ENCODE assay signal across 8 cellular contexts in the genomic region with DNA sequence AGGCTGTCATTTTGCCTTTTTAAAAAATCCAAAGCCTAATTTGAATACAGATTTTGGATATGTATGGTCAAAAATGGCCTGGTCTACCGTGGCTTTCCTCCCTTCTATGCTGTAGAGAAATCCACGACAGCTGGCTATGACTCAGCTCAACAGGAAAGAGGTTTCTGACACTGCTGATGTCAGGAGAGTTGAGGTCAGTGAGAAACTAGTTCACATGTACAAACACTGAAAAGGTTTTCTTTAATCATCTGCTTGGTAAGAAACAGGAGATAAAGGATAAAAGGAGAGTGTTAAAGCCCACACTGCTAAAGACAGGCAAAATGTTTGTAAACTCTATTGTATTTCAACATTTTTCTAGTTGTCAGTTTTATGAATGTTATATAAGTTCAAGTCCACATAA.
DNase-seq lines count a peak whose midpoint lies in the region; ATAC-seq lines count a peak whose summit lies in the region.

No MANE protein-coding gene starts in this region.

- no peaks in the 10 kb centered on the region for H3K9me3 Mint-ChIP-seq in activated T-cell treated with anti-CD3 and anti-CD28 coated beads, Interleukin-2, amount 50 U/mL, for 4 hours
- no peaks in the 10 kb centered on the region for H3K9me3 Mint-ChIP-seq in stimulated activated naive CD8-positive, alpha-beta T cell treated with anti-CD3 and anti-CD28 coated beads, Interleukin-15, amount 100 ng/mL, for 72 hours

- H3K36me3 Mint-ChIP-seq in activated T-cell treated with anti-CD3 and anti-CD28 coated beads, Interleukin-2, amount 50 U/mL, for 4 hours (ENCODE audit: insufficient read depth), result peaks cover 7% of the 10 kb centered on the region

- peak; percentile 93 for ATAC-seq in GM21423 (IDR thresholded peaks at IDR 0.05; ENCODE audit: unreplicated experiment)
- ATAC-seq in activated T-cell treated with anti-CD3 and anti-CD28 coated beads, Interleukin-2, amount 50 U/mL, for 4 hours, result peak; percentile 72 to 80
- peak; percentile 87 for ATAC-seq in stimulated activated naive CD8-positive, alpha-beta T cell treated with anti-CD3 and anti-CD28 coated beads, Interleukin-15, amount 100 ng/mL, for 72 hours

- H3K4me3 Mint-ChIP-seq in activated T-cell treated with anti-CD3 and anti-CD28 coated beads, Interleukin-2, amount 50 U/mL, for 4 hours, result no peak overlapping the region
- H3K4me3 Mint-ChIP-seq in stimulated activated naive CD8-positive, alpha-beta T cell treated with anti-CD3 and anti-CD28 coated beads, Interleukin-15, amount 100 ng/mL, for 72 hours, result peak overlapping the region; percentile 26 to 59

- DNase-seq in GM04503 (ENCODE audit: low read depth), result peak; percentile 37
- peak; percentile 55 for DNase-seq in KBM-7
- no peak for DNase-seq in activated T-cell treated with anti-CD3 and anti-CD28 coated beads, Interleukin-2, amount 50 U/mL, for 4 hours
- DNase-seq in glomerular visceral epithelial cell (ENCODE audit: extremely low spot score), result peak; percentile 65
- peak; percentile 7 to 49 for DNase-seq in stimulated activated naive CD8-positive, alpha-beta T cell treated with anti-CD3 and anti-CD28 coated beads, Interleukin-15, amount 100 ng/mL, for 72 hours
- no peak for DNase-seq in NCI-H748 treated with DMSO at 0.1 percent for 48 hours (lab: John Stamatoyannopoulos, UW)
- no peak for DNase-seq in cerebellar cortex (ENCODE audit: low spot score)

- in situ Hi-C loops in KBM-7 (cut with MboI; ENCODE audit: low pct_unique_long_range_greater_than_20kb, low sequenced_read_pairs), result loop anchor here (25.0 kb wide), 1 partner anchor 176 kb away; no protein-coding TSS in a partner anchor

- H3K27me3 Mint-ChIP-seq in activated T-cell treated with anti-CD3 and anti-CD28 coated beads, Interleukin-2, amount 50 U/mL, for 4 hours (ENCODE audit: low read depth), result no peaks in the 10 kb centered on the region
- H3K27me3 Mint-ChIP-seq in stimulated activated naive CD8-positive, alpha-beta T cell treated with anti-CD3 and anti-CD28 coated beads, Interleukin-15, amount 100 ng/mL, for 72 hours, result no peaks in the 10 kb centered on the region

- peak overlapping the region; percentile 60 to 91 for H3K27ac Mint-ChIP-seq in stimulated activated naive CD8-positive, alpha-beta T cell treated with anti-CD3 and anti-CD28 coated beads, Interleukin-15, amount 100 ng/mL, for 72 hours

- peaks cover 54% of the 10 kb centered on the region for H3K4me1 Mint-ChIP-seq in activated T-cell treated with anti-CD3 and anti-CD28 coated beads, Interleukin-2, amount 50 U/mL, for 4 hours (ENCODE audit: low read depth)
- H3K4me1 Mint-ChIP-seq in stimulated activated naive CD8-positive, alpha-beta T cell treated with anti-CD3 and anti-CD28 coated beads, Interleukin-15, amount 100 ng/mL, for 72 hours, result peaks cover 30% of the 10 kb centered on the region

Comparison
In these comparisons a context has a peak if more than half of its experiments do, and no peak if none do; other contexts are left out.
1. DNase-seq: peak in GM04503 (single experiment), KBM-7 (single experiment), glomerular visceral epithelial cell (single experiment) and stimulated activated naive CD8-positive, alpha-beta T cell treated with anti-CD3 and anti-CD28 coated beads, Interleukin-15, amount 100 ng/mL, for 72 hours (2 of 2); none in activated T-cell treated with anti-CD3 and anti-CD28 coated beads, Interleukin-2, amount 50 U/mL, for 4 hours (single experiment), NCI-H748 treated with DMSO at 0.1 percent for 48 hours (single experiment) and cerebellar cortex (single experiment).
2. Peak in every context shown above with its lines, with median percentiles within 50 percentile points of each other: ATAC-seq.